In genomic region chr4:111959202-111959601, GRCh38 we compare ENCODE assay signal across 10 cellular contexts.
DNase-seq lines count a peak whose midpoint lies in the region; ATAC-seq, FAIRE-seq and TF ChIP-seq lines count a peak whose summit lies in the region.
"Had no signal": no experiment of that assay in that cellular context is flagged by ENCODE, and none has a peak within 500 bp of the region (broad histone marks: within the 10 kb centered on the region; RNA-seq: fewer than 3 reads in every experiment).

No MANE protein-coding gene starts in this region.

- ATAC-seq in GM18858 (IDR thresholded peaks at IDR 0.05; ENCODE audit: unreplicated experiment) (peak; percentile 25), HG03139 (IDR thresholded peaks at IDR 0.05; ENCODE audit: unreplicated experiment) (peak; percentile 28), mucosa of descending colon (peak; percentile 84), HG03521 (IDR thresholded peaks at IDR 0.05; ENCODE audit: unreplicated experiment) (no peak)
- ATAC-seq: left lobe of liver had no signal

- DNase-seq in SW 1271 (lab: John Stamatoyannopoulos, UW) (peak; percentile 5 to 38), mucosa of descending colon (peak in 1 of 3 donors; percentile 12), sigmoid colon (no peak), GM19239 (ENCODE audit: insufficient read length, low spot score) (no peak), right atrium auricular region (ENCODE audit: low spot score) (no peak)

- H3K4me1 ChIP-seq in mucosa of descending colon (ENCODE audit: low read depth) (no peaks in the 10 kb centered on the region), sigmoid colon (no peaks in the 10 kb centered on the region), right atrium auricular region (no peaks in the 10 kb centered on the region)

- no peak for FAIRE-seq in GM19239 (lab: Jason Lieb, UNC)

- intact Hi-C loops in mucosa of descending colon (cut with DNase I, micrococcal nuclease) (no loop called here), sigmoid colon (cut with DNase I) (no loop called here)

- TF ChIP-seq EP300 in sigmoid colon (IDR thresholded peaks at IDR 0.05): no peak

- H3K4me3 ChIP-seq in mucosa of descending colon: no peak overlapping the region
- no peak overlapping the region for H3K4me3 ChIP-seq in sigmoid colon
- H3K4me3 ChIP-seq in right atrium auricular region: no peak overlapping the region
- H3K4me3 ChIP-seq: coronary artery had no signal

- H3K27ac ChIP-seq in sigmoid colon (no peak overlapping the region), right atrium auricular region (no peak overlapping the region)
- H3K27ac ChIP-seq: coronary artery had no signal

- H3K36me3 ChIP-seq in mucosa of descending colon (ENCODE audit: low read depth) (no peaks in the 10 kb centered on the region), sigmoid colon (no peaks in the 10 kb centered on the region), right atrium auricular region (no peaks in the 10 kb centered on the region)

- no peak for TF ChIP-seq CTCF in mucosa of descending colon (IDR thresholded peaks at IDR 0.05)
- TF ChIP-seq CTCF in sigmoid colon (IDR thresholded peaks at IDR 0.05): no peak
- TF ChIP-seq CTCF in right atrium auricular region (IDR thresholded peaks at IDR 0.05): no peak

- no peak for TF ChIP-seq POLR2A in sigmoid colon (IDR thresholded peaks at IDR 0.05)

- H3K27me3 ChIP-seq in sigmoid colon (no peaks in the 10 kb centered on the region), right atrium auricular region (no peaks in the 10 kb centered on the region)

- 47 to 52% methylated on average over 1 of the region's 1 CpG for WGBS in sigmoid colon, 2 donors

- H3K9me3 ChIP-seq in mucosa of descending colon (no peaks in the 10 kb centered on the region), sigmoid colon (no peaks in the 10 kb centered on the region), right atrium auricular region (no peaks in the 10 kb centered on the region)

Comparison
In these comparisons a context has a peak if more than half of its experiments do, and no peak if none do; other contexts are left out.
1. DNase-seq: peak in SW 1271 (2 of 2); none in sigmoid colon (single experiment), GM19239 (single experiment) and right atrium auricular region (single experiment).